In genomic region chr15:70826634-70827033, GRCh38 we compare ENCODE assay signal across 10 cellular contexts. TPM values are rescaled to one million over a fixed set of nuclear protein-coding genes. Genes with fewer than 3 reads are reported as not detected.
DNase-seq lines count a peak whose midpoint lies in the region; ATAC-seq and TF ChIP-seq lines count a peak whose summit lies in the region.
"Had no signal": no experiment of that assay in that cellular context is flagged by ENCODE, and none has a peak within 500 bp of the region (broad histone marks: within the 10 kb centered on the region; RNA-seq: fewer than 3 reads in every experiment).

No MANE protein-coding gene starts in this region.

- TF ChIP-seq CTCF in A673 (conservative IDR thresholded peaks at IDR 0.05; ENCODE audit: low read depth, low read length) (no peak), Loucy (conservative IDR thresholded peaks at IDR 0.05; ENCODE audit: low read length) (no peak), mammary epithelial cell (conservative IDR thresholded peaks at IDR 0.05 in 1 of 2, IDR thresholded peaks at IDR 0.05 in 1 of 2; ENCODE audit: extremely low read depth in 1 of 2, insufficient read depth in 1 of 2, low read depth in 1 of 2, low read length in 2 of 2) (no peak), left lung (IDR thresholded peaks at IDR 0.05) (no peak)

- H3K27ac ChIP-seq in A673 (ENCODE audit: low read depth, low read length, poor library complexity, severe bottlenecking) (peak overlapping the region; percentile 82), mammary epithelial cell (ENCODE audit: insufficient read depth, low read depth, low read length) (peak overlapping the region; percentile 65), left lung (no peak overlapping the region)
- H3K27ac ChIP-seq: C4-2B, ovary had no signal

- H3K4me2 ChIP-seq in Loucy (ENCODE audit: low read depth, low read length, poor library complexity, severe bottlenecking) (peak overlapping the region; percentile 54), mammary epithelial cell (ENCODE audit: insufficient read depth, low read depth, low read length) (peak overlapping the region; percentile 55)

- BruUV-seq in A673 (replicated peaks; lab: Mats Ljungman, UMichigan): no TSS peak
- BruUV-seq in mammary epithelial cell (replicated peaks; lab: Mats Ljungman, UMichigan): no TSS peak

- H3K9ac ChIP-seq in Loucy (ENCODE audit: low read depth, low read length, poor library complexity, severe bottlenecking): peak overlapping the region; percentile 65
- H3K9ac ChIP-seq in mammary epithelial cell (ENCODE audit: insufficient read depth, low read length): peak overlapping the region; percentile 15

- peak overlapping the region; percentile 92 for H2AFZ ChIP-seq in Loucy (ENCODE audit: low read length)
- peak overlapping the region; percentile 67 for H2AFZ ChIP-seq in mammary epithelial cell (ENCODE audit: low read depth, low read length)

- H3K79me2 ChIP-seq in Loucy (ENCODE audit: insufficient read depth, low read length) (no peaks in the 10 kb centered on the region), mammary epithelial cell (ENCODE audit: insufficient read depth, low read length) (no peaks in the 10 kb centered on the region)

- dilution Hi-C loops in mammary epithelial cell (cut with HindIII; ENCODE audit: low sequenced_read_pairs): no loop called here

- no peaks in the 10 kb centered on the region for H3K36me3 ChIP-seq in A673 (ENCODE audit: insufficient read depth, low read length, poor library complexity, severe bottlenecking)
- no peaks in the 10 kb centered on the region for H3K36me3 ChIP-seq in Loucy (ENCODE audit: insufficient read depth, low read length)
- no peaks in the 10 kb centered on the region for H3K36me3 ChIP-seq in mammary epithelial cell (ENCODE audit: insufficient read depth, low read length)
- H3K36me3 ChIP-seq in left lung: no peaks in the 10 kb centered on the region
- H3K36me3 ChIP-seq: ovary had no signal

- H4K20me1 ChIP-seq in Loucy (ENCODE audit: insufficient read depth, low read length, poor library complexity, severe bottlenecking): no peaks in the 10 kb centered on the region
- no peaks in the 10 kb centered on the region for H4K20me1 ChIP-seq in mammary epithelial cell (ENCODE audit: insufficient read depth, low read length)

- ATAC-seq in left lung (peak; percentile 60), HG02973 (IDR thresholded peaks at IDR 0.05; ENCODE audit: unreplicated experiment) (no peak)

- H3K4me3 ChIP-seq in A673 (ENCODE audit: low read depth, low read length, poor library complexity, severe bottlenecking) (no peak overlapping the region), Loucy (ENCODE audit: low read length, poor library complexity, severe bottlenecking) (peak overlapping the region; percentile 5), mammary epithelial cell (replicated peaks in 1 of 3; ENCODE audit: insufficient read depth in 1 of 3, low read depth in 2 of 3, low read length in 3 of 3) (no peak overlapping the region), left lung (no peak overlapping the region)
- H3K4me3 ChIP-seq: ovary had no signal

- H3K9me2 ChIP-seq in Loucy (replicated peaks; ENCODE audit: low read depth, low read length): no peaks in the 10 kb centered on the region

- H3K27me3 ChIP-seq in A673 (replicated peaks; ENCODE audit: insufficient read depth, low read depth, low read length, poor library complexity): no peaks in the 10 kb centered on the region
- H3K27me3 ChIP-seq in Loucy (ENCODE audit: insufficient read depth, low read length, poor library complexity, severe bottlenecking): no peaks in the 10 kb centered on the region
- no peaks in the 10 kb centered on the region for H3K27me3 ChIP-seq in mammary epithelial cell (ENCODE audit: insufficient read depth, low read length)
- no peaks in the 10 kb centered on the region for H3K27me3 ChIP-seq in left lung
- H3K27me3 ChIP-seq: ovary had no signal

- in situ Hi-C loops in mammary epithelial cell (cut with MboI; ENCODE audit: low sequenced_read_pairs in 2 of 2): loop anchor here in 1 of 2 donors (5.0 kb wide), 1 partner anchor 41 kb away; no protein-coding TSS in a partner anchor

- POLR2A ChIA-PET in A673 (lab: Charles Lee; ENCODE audit: low non-redundant PET): interaction anchor here (0.6 kb wide), 1 partner anchor 252 kb away, joined by 4 read pairs; no protein-coding TSS in a partner anchor

- CTCF ChIA-PET in A673 (lab: Charles Lee) (interaction anchor here (1.5 kb wide), 1 partner anchor 48 kb away, joined by 5 read pairs; no protein-coding TSS in a partner anchor), mammary epithelial cell (lab: Charles Lee; ENCODE audit: low non-redundant PET) (no interaction called here)

- intact Hi-C loops in A673 (cut with micrococcal nuclease; ENCODE audit: unreplicated experiment) (no loop called here), mammary epithelial cell (cut with micrococcal nuclease) (loop anchor here (1.0 kb wide), 1 partner anchor 66 kb away; the partner anchor contains the start of genes LRRC49 and THAP10), left lung (cut with DNase I) (loop anchor here in 1 of 2 donors (10.0 kb wide), 1 partner anchor 48 kb away; no protein-coding TSS in a partner anchor)

- H3K9me3 ChIP-seq in A673 (ENCODE audit: low read depth, low read length, poor library complexity, severe bottlenecking): no peaks in the 10 kb centered on the region
- no peaks in the 10 kb centered on the region for H3K9me3 ChIP-seq in Loucy (ENCODE audit: insufficient read depth, low read depth, low read length)
- H3K9me3 ChIP-seq in mammary epithelial cell (replicated peaks; ENCODE audit: insufficient read depth, low read length): no peaks in the 10 kb centered on the region
- no peaks in the 10 kb centered on the region for H3K9me3 ChIP-seq in left lung
- H3K9me3 ChIP-seq: ovary had no signal

- H3F3A ChIP-seq in Loucy (ENCODE audit: low read depth): no peaks in the 10 kb centered on the region

- H3K4me1 ChIP-seq in A673 (ENCODE audit: insufficient read depth, low read length, poor library complexity, severe bottlenecking) (peaks cover 21% of the 10 kb centered on the region), Loucy (ENCODE audit: insufficient read depth, low read length, poor library complexity, severe bottlenecking) (peaks cover 17% of the 10 kb centered on the region), mammary epithelial cell (ENCODE audit: insufficient read depth, low read length) (peaks cover 18% of the 10 kb centered on the region), left lung (peaks cover 0 to 23% of the 10 kb centered on the region in 2 donors)

- WGBS in mammary epithelial cell (ENCODE audit: low coverage, missing lambda C conversion rate): 33% methylated on average over 3 of the region's 3 CpGs

- peak; percentile 88 for DNase-seq in A673 (ENCODE audit: low spot score)
- DNase-seq in mammary epithelial cell: peak; percentile 91
- DNase-seq in left lung: peak in 1 of 2 donors; percentile 45
- DNase-seq in ecto neural progenitor cell (ENCODE audit: low spot score): no peak
- no peak for DNase-seq in activated T-cell treated with anti-CD3 and anti-CD28 coated beads, Interleukin-2, amount 50 U/mL, for 1 hour
- DNase-seq in cortex of kidney (lab: John Stamatoyannopoulos, UW): no peak

RNA-seq across cellular contexts. Expression of gene LARP6, which starts 27.3 kb away (rescaled TPM):
- 53.6 and 57.8 TPM in 2 replicates for total RNA-seq in A673 (2021)
- total RNA-seq in mammary epithelial cell: 10 to 100 TPM; 37.5 to 77.3 TPM
- polyA plus RNA-seq in mammary epithelial cell: 39.1 TPM
- 5.9 TPM for polyA minus RNA-seq in mammary epithelial cell
- 1 to 10 TPM; 7.7 to 10.0 TPM for total RNA-seq in left lung

Comparison
In these comparisons a context has a peak if more than half of its experiments do, and no peak if none do; other contexts are left out.
1. DNase-seq: peak in A673 (single experiment) and mammary epithelial cell (single experiment); none in ecto neural progenitor cell (single experiment), activated T-cell treated with anti-CD3 and anti-CD28 coated beads, Interleukin-2, amount 50 U/mL, for 1 hour (single experiment) and cortex of kidney (single experiment).
2. H3K27ac ChIP-seq: peak in A673 (single experiment) and mammary epithelial cell (single experiment); none in left lung (0 of 2).